Comparison of ENCODE assay signal across 1 cellular context in the genomic region with DNA sequence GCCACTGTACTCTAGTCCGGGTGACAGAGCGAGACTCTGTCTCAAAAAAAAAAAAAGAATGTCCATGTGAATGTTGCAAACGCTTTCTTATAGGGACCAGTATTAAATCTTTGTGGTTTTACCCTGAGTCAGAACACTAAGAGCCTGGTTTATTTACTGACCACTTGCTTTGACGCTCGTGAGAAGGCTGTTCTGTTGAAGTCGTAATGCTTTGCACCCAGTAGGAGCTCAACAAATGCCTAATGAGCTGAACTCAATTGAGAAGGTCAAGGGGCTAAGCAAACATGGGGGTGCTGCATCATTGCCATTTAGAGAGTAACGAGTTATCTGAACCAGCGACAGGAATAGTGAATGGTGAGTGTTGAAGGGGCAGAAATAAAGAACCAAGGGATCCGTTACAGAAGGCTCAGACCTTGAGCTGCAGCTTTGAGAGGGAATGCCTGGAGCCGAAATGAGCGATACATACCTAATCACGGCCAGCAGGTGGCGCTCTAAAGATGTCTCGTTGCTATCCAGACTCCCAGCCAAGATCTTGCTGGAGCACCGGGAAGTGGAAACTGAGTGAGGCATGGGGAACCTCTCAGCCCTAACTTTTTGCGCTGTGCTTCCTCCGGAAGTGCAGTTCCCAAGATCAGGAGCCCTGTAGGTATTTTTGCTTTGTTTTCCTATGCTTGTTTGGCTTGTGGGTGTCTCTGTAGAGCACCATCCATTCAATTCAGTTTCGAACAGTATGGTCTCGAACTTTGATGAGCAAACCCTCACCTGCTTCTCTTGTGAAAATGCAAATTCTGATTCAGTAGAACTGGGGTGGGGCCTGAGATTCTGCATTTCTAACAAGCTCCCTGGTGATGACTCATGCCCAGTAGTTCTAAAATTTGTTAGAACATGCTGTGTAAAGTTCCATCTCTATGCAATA.
TF ChIP-seq lines count a peak whose summit lies in the region.

No MANE protein-coding gene starts in this region.

TF ChIP-seq in HepG2, 621 proteins besides CTCF, POLR2A, EP300 and RAD21 (continued from another document and continues in another):
- TF ChIP-seq, protein P1, sequence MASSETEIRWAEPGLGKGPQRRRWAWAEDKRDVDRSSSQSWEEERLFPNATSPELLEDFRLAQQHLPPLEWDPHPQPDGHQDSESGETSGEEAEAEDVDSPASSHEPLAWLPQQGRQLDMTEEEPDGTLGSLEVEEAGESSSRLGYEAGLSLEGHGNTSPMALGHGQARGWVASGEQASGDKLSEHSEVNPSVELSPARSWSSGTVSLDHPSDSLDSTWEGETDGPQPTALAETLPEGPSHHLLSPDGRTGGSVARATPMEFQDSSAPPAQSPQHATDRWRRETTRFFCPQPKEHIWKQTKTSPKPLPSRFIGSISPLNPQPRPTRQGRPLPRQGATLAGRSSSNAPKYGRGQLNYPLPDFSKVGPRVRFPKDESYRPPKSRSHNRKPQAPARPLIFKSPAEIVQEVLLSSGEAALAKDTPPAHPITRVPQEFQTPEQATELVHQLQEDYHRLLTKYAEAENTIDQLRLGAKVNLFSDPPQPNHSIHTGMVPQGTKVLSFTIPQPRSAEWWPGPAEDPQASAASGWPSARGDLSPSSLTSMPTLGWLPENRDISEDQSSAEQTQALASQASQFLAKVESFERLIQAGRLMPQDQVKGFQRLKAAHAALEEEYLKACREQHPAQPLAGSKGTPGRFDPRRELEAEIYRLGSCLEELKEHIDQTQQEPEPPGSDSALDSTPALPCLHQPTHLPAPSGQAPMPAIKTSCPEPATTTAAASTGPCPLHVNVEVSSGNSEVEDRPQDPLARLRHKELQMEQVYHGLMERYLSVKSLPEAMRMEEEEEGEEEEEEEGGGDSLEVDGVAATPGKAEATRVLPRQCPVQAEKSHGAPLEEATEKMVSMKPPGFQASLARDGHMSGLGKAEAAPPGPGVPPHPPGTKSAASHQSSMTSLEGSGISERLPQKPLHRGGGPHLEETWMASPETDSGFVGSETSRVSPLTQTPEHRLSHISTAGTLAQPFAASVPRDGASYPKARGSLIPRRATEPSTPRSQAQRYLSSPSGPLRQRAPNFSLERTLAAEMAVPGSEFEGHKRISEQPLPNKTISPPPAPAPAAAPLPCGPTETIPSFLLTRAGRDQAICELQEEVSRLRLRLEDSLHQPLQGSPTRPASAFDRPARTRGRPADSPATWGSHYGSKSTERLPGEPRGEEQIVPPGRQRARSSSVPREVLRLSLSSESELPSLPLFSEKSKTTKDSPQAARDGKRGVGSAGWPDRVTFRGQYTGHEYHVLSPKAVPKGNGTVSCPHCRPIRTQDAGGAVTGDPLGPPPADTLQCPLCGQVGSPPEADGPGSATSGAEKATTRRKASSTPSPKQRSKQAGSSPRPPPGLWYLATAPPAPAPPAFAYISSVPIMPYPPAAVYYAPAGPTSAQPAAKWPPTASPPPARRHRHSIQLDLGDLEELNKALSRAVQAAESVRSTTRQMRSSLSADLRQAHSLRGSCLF (CRISPR knock-in tag; IDR thresholded peaks at IDR 0.05; ENCODE audit: borderline replicate concordance): no peak
- TF ChIP-seq ELF1 (CRISPR knock-in tag; IDR thresholded peaks at IDR 0.05): peak; percentile 47
- TF ChIP-seq, protein P2, sequence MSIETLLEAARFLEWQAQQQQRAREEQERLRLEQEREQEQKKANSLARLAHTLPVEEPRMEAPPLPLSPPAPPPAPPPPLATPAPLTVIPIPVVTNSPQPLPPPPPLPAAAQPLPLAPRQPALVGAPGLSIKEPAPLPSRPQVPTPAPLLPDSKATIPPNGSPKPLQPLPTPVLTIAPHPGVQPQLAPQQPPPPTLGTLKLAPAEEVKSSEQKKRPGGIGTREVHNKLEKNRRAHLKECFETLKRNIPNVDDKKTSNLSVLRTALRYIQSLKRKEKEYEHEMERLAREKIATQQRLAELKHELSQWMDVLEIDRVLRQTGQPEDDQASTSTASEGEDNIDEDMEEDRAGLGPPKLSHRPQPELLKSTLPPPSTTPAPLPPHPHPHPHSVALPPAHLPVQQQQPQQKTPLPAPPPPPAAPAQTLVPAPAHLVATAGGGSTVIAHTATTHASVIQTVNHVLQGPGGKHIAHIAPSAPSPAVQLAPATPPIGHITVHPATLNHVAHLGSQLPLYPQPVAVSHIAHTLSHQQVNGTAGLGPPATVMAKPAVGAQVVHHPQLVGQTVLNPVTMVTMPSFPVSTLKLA (IDR thresholded peaks at IDR 0.05): no peak
- TF ChIP-seq, protein P3, sequence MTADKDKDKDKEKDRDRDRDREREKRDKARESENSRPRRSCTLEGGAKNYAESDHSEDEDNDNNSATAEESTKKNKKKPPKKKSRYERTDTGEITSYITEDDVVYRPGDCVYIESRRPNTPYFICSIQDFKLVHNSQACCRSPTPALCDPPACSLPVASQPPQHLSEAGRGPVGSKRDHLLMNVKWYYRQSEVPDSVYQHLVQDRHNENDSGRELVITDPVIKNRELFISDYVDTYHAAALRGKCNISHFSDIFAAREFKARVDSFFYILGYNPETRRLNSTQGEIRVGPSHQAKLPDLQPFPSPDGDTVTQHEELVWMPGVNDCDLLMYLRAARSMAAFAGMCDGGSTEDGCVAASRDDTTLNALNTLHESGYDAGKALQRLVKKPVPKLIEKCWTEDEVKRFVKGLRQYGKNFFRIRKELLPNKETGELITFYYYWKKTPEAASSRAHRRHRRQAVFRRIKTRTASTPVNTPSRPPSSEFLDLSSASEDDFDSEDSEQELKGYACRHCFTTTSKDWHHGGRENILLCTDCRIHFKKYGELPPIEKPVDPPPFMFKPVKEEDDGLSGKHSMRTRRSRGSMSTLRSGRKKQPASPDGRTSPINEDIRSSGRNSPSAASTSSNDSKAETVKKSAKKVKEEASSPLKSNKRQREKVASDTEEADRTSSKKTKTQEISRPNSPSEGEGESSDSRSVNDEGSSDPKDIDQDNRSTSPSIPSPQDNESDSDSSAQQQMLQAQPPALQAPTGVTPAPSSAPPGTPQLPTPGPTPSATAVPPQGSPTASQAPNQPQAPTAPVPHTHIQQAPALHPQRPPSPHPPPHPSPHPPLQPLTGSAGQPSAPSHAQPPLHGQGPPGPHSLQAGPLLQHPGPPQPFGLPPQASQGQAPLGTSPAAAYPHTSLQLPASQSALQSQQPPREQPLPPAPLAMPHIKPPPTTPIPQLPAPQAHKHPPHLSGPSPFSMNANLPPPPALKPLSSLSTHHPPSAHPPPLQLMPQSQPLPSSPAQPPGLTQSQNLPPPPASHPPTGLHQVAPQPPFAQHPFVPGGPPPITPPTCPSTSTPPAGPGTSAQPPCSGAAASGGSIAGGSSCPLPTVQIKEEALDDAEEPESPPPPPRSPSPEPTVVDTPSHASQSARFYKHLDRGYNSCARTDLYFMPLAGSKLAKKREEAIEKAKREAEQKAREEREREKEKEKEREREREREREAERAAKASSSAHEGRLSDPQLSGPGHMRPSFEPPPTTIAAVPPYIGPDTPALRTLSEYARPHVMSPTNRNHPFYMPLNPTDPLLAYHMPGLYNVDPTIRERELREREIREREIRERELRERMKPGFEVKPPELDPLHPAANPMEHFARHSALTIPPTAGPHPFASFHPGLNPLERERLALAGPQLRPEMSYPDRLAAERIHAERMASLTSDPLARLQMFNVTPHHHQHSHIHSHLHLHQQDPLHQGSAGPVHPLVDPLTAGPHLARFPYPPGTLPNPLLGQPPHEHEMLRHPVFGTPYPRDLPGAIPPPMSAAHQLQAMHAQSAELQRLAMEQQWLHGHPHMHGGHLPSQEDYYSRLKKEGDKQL (CRISPR knock-in tag; IDR thresholded peaks at IDR 0.05; ENCODE audit: low read depth): no peak
- TF ChIP-seq CENPT (CRISPR knock-in tag; IDR thresholded peaks at IDR 0.05; ENCODE audit: low read depth): no peak
- TF ChIP-seq NR2F2 (IDR thresholded peaks at IDR 0.05; ENCODE audit: borderline replicate concordance, low read depth): no peak
- TF ChIP-seq, protein P4, sequence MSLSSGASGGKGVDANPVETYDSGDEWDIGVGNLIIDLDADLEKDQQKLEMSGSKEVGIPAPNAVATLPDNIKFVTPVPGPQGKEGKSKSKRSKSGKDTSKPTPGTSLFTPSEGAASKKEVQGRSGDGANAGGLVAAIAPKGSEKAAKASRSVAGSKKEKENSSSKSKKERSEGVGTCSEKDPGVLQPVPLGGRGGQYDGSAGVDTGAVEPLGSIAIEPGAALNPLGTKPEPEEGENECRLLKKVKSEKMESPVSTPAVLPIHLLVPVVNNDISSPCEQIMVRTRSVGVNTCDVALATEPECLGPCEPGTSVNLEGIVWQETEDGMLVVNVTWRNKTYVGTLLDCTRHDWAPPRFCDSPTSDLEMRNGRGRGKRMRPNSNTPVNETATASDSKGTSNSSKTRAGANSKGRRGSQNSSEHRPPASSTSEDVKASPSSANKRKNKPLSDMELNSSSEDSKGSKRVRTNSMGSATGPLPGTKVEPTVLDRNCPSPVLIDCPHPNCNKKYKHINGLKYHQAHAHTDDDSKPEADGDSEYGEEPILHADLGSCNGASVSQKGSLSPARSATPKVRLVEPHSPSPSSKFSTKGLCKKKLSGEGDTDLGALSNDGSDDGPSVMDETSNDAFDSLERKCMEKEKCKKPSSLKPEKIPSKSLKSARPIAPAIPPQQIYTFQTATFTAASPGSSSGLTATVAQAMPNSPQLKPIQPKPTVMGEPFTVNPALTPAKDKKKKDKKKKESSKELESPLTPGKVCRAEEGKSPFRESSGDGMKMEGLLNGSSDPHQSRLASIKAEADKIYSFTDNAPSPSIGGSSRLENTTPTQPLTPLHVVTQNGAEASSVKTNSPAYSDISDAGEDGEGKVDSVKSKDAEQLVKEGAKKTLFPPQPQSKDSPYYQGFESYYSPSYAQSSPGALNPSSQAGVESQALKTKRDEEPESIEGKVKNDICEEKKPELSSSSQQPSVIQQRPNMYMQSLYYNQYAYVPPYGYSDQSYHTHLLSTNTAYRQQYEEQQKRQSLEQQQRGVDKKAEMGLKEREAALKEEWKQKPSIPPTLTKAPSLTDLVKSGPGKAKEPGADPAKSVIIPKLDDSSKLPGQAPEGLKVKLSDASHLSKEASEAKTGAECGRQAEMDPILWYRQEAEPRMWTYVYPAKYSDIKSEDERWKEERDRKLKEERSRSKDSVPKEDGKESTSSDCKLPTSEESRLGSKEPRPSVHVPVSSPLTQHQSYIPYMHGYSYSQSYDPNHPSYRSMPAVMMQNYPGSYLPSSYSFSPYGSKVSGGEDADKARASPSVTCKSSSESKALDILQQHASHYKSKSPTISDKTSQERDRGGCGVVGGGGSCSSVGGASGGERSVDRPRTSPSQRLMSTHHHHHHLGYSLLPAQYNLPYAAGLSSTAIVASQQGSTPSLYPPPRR (CRISPR knock-in tag; IDR thresholded peaks at IDR 0.05; ENCODE audit: borderline replicate concordance): no peak
- TF ChIP-seq ZIK1 (CRISPR knock-in tag; IDR thresholded peaks at IDR 0.05; ENCODE audit: borderline replicate concordance, low read depth): no peak
- TF ChIP-seq, protein P5, sequence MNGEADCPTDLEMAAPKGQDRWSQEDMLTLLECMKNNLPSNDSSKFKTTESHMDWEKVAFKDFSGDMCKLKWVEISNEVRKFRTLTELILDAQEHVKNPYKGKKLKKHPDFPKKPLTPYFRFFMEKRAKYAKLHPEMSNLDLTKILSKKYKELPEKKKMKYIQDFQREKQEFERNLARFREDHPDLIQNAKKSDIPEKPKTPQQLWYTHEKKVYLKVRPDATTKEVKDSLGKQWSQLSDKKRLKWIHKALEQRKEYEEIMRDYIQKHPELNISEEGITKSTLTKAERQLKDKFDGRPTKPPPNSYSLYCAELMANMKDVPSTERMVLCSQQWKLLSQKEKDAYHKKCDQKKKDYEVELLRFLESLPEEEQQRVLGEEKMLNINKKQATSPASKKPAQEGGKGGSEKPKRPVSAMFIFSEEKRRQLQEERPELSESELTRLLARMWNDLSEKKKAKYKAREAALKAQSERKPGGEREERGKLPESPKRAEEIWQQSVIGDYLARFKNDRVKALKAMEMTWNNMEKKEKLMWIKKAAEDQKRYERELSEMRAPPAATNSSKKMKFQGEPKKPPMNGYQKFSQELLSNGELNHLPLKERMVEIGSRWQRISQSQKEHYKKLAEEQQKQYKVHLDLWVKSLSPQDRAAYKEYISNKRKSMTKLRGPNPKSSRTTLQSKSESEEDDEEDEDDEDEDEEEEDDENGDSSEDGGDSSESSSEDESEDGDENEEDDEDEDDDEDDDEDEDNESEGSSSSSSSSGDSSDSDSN (CRISPR knock-in tag; IDR thresholded peaks at IDR 0.05): no peak
- TF ChIP-seq ZNF598 (CRISPR knock-in tag; IDR thresholded peaks at IDR 0.05; ENCODE audit: borderline replicate concordance): 0 out of 2 replicates have a peak, but pooled peaks have one; percentile 59
- TF ChIP-seq, protein P6, sequence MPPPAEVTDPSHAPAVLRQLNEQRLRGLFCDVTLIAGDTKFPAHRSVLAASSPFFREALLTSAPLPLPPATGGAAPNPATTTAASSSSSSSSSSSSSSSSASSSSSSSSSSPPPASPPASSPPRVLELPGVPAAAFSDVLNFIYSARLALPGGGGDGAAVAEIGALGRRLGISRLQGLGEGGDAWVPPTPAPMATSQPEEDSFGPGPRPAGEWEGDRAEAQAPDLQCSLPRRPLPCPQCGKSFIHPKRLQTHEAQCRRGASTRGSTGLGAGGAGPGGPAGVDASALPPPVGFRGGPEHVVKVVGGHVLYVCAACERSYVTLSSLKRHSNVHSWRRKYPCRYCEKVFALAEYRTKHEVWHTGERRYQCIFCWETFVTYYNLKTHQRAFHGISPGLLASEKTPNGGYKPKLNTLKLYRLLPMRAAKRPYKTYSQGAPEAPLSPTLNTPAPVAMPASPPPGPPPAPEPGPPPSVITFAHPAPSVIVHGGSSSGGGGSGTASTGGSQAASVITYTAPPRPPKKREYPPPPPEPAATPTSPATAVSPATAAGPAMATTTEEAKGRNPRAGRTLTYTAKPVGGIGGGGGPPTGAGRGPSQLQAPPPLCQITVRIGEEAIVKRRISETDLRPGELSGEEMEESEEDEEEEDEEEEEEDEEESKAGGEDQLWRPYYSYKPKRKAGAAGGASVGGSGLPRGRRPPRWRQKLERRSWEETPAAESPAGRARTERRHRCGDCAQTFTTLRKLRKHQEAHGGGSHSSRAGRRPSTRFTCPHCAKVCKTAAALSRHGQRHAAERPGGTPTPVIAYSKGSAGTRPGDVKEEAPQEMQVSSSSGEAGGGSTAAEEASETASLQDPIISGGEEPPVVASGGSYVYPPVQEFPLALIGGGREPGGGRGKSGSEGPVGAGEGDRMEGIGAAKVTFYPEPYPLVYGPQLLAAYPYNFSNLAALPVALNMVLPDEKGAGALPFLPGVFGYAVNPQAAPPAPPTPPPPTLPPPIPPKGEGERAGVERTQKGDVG (CRISPR knock-in tag; IDR thresholded peaks at IDR 0.05; ENCODE audit: borderline replicate concordance): no peak
- TF ChIP-seq ZNF136 (CRISPR knock-in tag; IDR thresholded peaks at IDR 0.05; ENCODE audit: low read depth): no peak
- no peak for TF ChIP-seq ZNF841 (CRISPR knock-in tag; IDR thresholded peaks at IDR 0.05; ENCODE audit: borderline replicate concordance)
- no peak for TF ChIP-seq NAIF1 (CRISPR knock-in tag; IDR thresholded peaks at IDR 0.05; ENCODE audit: borderline replicate concordance)
- TF ChIP-seq, protein P7, sequence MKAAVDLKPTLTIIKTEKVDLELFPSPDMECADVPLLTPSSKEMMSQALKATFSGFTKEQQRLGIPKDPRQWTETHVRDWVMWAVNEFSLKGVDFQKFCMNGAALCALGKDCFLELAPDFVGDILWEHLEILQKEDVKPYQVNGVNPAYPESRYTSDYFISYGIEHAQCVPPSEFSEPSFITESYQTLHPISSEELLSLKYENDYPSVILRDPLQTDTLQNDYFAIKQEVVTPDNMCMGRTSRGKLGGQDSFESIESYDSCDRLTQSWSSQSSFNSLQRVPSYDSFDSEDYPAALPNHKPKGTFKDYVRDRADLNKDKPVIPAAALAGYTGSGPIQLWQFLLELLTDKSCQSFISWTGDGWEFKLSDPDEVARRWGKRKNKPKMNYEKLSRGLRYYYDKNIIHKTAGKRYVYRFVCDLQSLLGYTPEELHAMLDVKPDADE (CRISPR knock-in tag; IDR thresholded peaks at IDR 0.05): no peak
